1 cellular context compared by ENCODE assay signal in genomic region chr6:138292482-138292881, GRCh38.
TF ChIP-seq lines count a peak whose summit lies in the region.

No MANE protein-coding gene starts in this region.

TF ChIP-seq in HepG2, 621 proteins besides CTCF, POLR2A, EP300 and RAD21 (continued from another document):
- no peak for TF ChIP-seq PRDM15 (CRISPR knock-in tag; IDR thresholded peaks at IDR 0.05)
- no peak for TF ChIP-seq ZNF616 (CRISPR knock-in tag; IDR thresholded peaks at IDR 0.05; ENCODE audit: low read depth)
- TF ChIP-seq SNAPC4 (CRISPR knock-in tag; IDR thresholded peaks at IDR 0.05), result no peak
- TF ChIP-seq FOXP4 (CRISPR knock-in tag; IDR thresholded peaks at IDR 0.05), result no peak
